10 cellular contexts compared by ENCODE assay signal in the genomic region with DNA sequence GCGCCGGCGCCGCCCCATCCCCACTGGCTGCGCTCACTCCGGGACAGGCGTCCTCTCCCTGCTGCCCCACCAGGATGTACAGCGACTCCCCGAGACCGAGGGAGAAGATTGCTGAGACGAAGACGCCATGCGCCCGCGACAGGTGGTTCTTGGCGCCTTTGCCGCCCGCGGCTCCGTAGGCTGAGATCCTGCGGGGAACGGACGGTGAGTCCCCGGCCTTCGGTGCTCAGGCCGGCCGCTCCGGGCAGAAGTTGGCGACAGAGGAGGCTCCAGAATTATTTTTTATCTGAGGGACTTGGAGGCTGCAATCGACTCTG. TPM values are rescaled to one million over a fixed set of nuclear protein-coding genes. Genes with fewer than 3 reads are reported as not detected.
A peak's percentile ranks its signal among the peaks of the same experiment; 100 is the strongest.
DNase-seq lines count a peak whose midpoint lies in the region; ATAC-seq and TF ChIP-seq lines count a peak whose summit lies in the region.
"Had no signal": no experiment of that assay in that cellular context is flagged by ENCODE, and none has a peak within 500 bp of the region (broad histone marks: within the 10 kb centered on the region; RNA-seq: fewer than 3 reads in every experiment).

No MANE protein-coding gene starts in this region.

- H3K36me3 Mint-ChIP-seq in activated T-cell treated with anti-CD3 and anti-CD28 coated beads, Interleukin-2, amount 50 U/mL, for 72 hours (ENCODE audit: insufficient read depth in 2 of 2): peaks cover 0 to 4% of the 10 kb centered on the region in 2 donors
- H3K36me3 Mint-ChIP-seq in stimulated activated memory B cell treated with anti-CD40 and anti-IgM and Interleukin-4, amounts not matched to agents 10 μg/mL and 1 μg/mL and 100 μg/mL, for 72 hours: peaks cover 11% of the 10 kb centered on the region

- no peaks in the 10 kb centered on the region for H3K9me2 ChIP-seq in MM.1S (replicated peaks; ENCODE audit: insufficient read depth, low read length)

- peak; percentile 44 to 47 for ATAC-seq in activated T-cell treated with anti-CD3 and anti-CD28 coated beads, Interleukin-2, amount 50 U/mL, for 72 hours (replicated peaks in 1 of 2)
- ATAC-seq in stimulated activated memory B cell treated with anti-CD40 and anti-IgM and Interleukin-4, amounts not matched to agents 10 μg/mL and 1 μg/mL and 100 μg/mL, for 72 hours: no peak
- ATAC-seq: K562 had no signal

- no peak overlapping the region for H3K27ac ChIP-seq in MM.1S (ENCODE audit: low read length)

- H3K79me2 ChIP-seq in MM.1S (ENCODE audit: low read length): no peaks in the 10 kb centered on the region

- peaks cover 32% of the 10 kb centered on the region for H3K27me3 Mint-ChIP-seq in activated T-cell treated with anti-CD3 and anti-CD28 coated beads, Interleukin-2, amount 50 U/mL, for 72 hours (ENCODE audit: low read depth)
- H3K27me3 Mint-ChIP-seq in stimulated activated memory B cell treated with anti-CD40 and anti-IgM and Interleukin-4, amounts not matched to agents 10 μg/mL and 1 μg/mL and 100 μg/mL, for 72 hours: peaks cover 21% of the 10 kb centered on the region

- H3K9ac ChIP-seq in MM.1S (ENCODE audit: low read length): no peak overlapping the region

- no peak overlapping the region for H3K4me2 ChIP-seq in MM.1S (ENCODE audit: low read depth, low read length)

- H2AFZ ChIP-seq in MM.1S (ENCODE audit: low read length): no peak overlapping the region

- H3K27ac Mint-ChIP-seq in activated T-cell treated with anti-CD3 and anti-CD28 coated beads, Interleukin-2, amount 50 U/mL, for 72 hours: no peak overlapping the region
- H3K27ac Mint-ChIP-seq in stimulated activated memory B cell treated with anti-CD40 and anti-IgM and Interleukin-4, amounts not matched to agents 10 μg/mL and 1 μg/mL and 100 μg/mL, for 72 hours: no peak overlapping the region

- H3K4me1 ChIP-seq in MM.1S (ENCODE audit: low read length): no peaks in the 10 kb centered on the region

- H3F3A ChIP-seq in MM.1S (ENCODE audit: insufficient read depth, low read length): no peaks in the 10 kb centered on the region

- DNase-seq in NCI-H82 (lab: John Stamatoyannopoulos, UW) (peak; percentile 45), NCI-H82 treated with DMSO at 0.1 percent for 48 hours (lab: John Stamatoyannopoulos, UW; ENCODE audit: unreplicated experiment) (no peak), hypothalamus (lab: John Stamatoyannopoulos, UW) (no peak), MM.1S (no peak)
- DNase-seq in activated T-cell treated with anti-CD3 and anti-CD28 coated beads, Interleukin-2, amount 50 U/mL, for 72 hours: peak in 1 of 2 donors; percentile 43
- DNase-seq in stimulated activated CD4-positive, alpha-beta T cell treated with anti-CD3 and anti-CD28 coated beads, Interleukin-12 subunit alpha, Interleukin-12 subunit beta, amount 100 ng/mL, for 4 hours: no peak
- DNase-seq: left cardiac atrium had no signal

- no peaks in the 10 kb centered on the region for H4K20me1 ChIP-seq in MM.1S (ENCODE audit: insufficient read depth, low read length)

- H3K36me3 ChIP-seq in MM.1S (replicated peaks; ENCODE audit: insufficient read depth, low read length): no peaks in the 10 kb centered on the region

- H3K9me3 ChIP-seq in iPS-18c (ENCODE audit: control insufficient read depth, insufficient read depth, low read length) (no peaks in the 10 kb centered on the region), MM.1S (replicated peaks; ENCODE audit: insufficient read depth, low read length) (no peaks in the 10 kb centered on the region)

- H3K9me3 Mint-ChIP-seq in activated T-cell treated with anti-CD3 and anti-CD28 coated beads, Interleukin-2, amount 50 U/mL, for 72 hours: no peaks in the 10 kb centered on the region
- no peaks in the 10 kb centered on the region for H3K9me3 Mint-ChIP-seq in stimulated activated memory B cell treated with anti-CD40 and anti-IgM and Interleukin-4, amounts not matched to agents 10 μg/mL and 1 μg/mL and 100 μg/mL, for 72 hours

- TF ChIP-seq CTCF in MM.1S (IDR thresholded peaks at IDR 0.05; ENCODE audit: low read length): no peak

- peaks cover 22% of the 10 kb centered on the region for H3K4me1 Mint-ChIP-seq in activated T-cell treated with anti-CD3 and anti-CD28 coated beads, Interleukin-2, amount 50 U/mL, for 72 hours (ENCODE audit: low read depth)
- peaks cover 27% of the 10 kb centered on the region for H3K4me1 Mint-ChIP-seq in stimulated activated memory B cell treated with anti-CD40 and anti-IgM and Interleukin-4, amounts not matched to agents 10 μg/mL and 1 μg/mL and 100 μg/mL, for 72 hours

- H3K4me3 Mint-ChIP-seq in activated T-cell treated with anti-CD3 and anti-CD28 coated beads, Interleukin-2, amount 50 U/mL, for 72 hours: peak overlapping the region; percentile 83 to 87
- H3K4me3 Mint-ChIP-seq in stimulated activated memory B cell treated with anti-CD40 and anti-IgM and Interleukin-4, amounts not matched to agents 10 μg/mL and 1 μg/mL and 100 μg/mL, for 72 hours: peak overlapping the region; percentile 80

- peak overlapping the region; percentile 44; the same call in 1 of the 2 replicates for H3K4me3 ChIP-seq in iPS-18c (ENCODE audit: insufficient read depth, low read depth, low read length)
- no peak overlapping the region for H3K4me3 ChIP-seq in MM.1S (ENCODE audit: low read length)

- peaks cover 12% of the 10 kb centered on the region for H3K27me3 ChIP-seq in MM.1S (replicated peaks; ENCODE audit: insufficient read depth, low read length)

RNA-seq across cellular contexts. Expression of a gene that starts 1.6 kb away (rescaled TPM):
- 1 to 10 TPM in 1 of 2 donors, under 1 TPM in 1; 0.72 to 1.7 TPM for total RNA-seq in activated T-cell treated with anti-CD3 and anti-CD28 coated beads, Interleukin-2, amount 50 U/mL, for 72 hours

RNA-seq across cellular contexts. Expression of a gene that starts 18.4 kb away (rescaled TPM):
- total RNA-seq in activated T-cell treated with anti-CD3 and anti-CD28 coated beads, Interleukin-2, amount 50 U/mL, for 72 hours: 10 to 100 TPM; 12.9 to 14.9 TPM

RNA-seq across cellular contexts. Expression of a gene that starts 32.0 kb away (rescaled TPM):
- 10 to 100 TPM; 43.5 to 48.5 TPM for total RNA-seq in activated T-cell treated with anti-CD3 and anti-CD28 coated beads, Interleukin-2, amount 50 U/mL, for 72 hours

RNA-seq across cellular contexts. Expression of a gene that starts 47.0 kb away (rescaled TPM):
- total RNA-seq in activated T-cell treated with anti-CD3 and anti-CD28 coated beads, Interleukin-2, amount 50 U/mL, for 72 hours: 1 to 10 TPM; 2.2 to 3.0 TPM
